In the genomic region with DNA sequence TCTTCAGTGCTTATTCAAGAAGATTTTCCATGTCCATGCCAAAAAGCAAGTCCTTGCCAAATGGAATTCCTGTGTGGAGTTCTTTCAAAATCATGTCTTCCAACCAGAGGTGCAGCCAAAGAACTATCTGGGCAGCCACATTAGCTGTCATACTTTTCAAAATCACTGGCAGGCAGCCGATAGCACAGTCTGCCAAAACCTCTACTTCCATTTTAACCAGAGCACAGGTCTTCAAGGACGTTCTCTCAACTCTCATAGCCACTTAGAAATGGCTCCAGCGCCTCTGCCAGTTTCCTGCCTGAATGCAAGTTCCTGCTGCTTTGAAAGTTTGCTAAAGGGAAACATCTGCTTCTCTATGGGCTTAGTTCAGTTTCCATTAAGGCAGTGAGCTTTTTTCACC, we compare ENCODE assay signal across 12 cellular contexts.
DNase-seq lines count a peak whose midpoint lies in the region; ATAC-seq, FAIRE-seq and TF ChIP-seq lines count a peak whose summit lies in the region.
"Had no signal": no experiment of that assay in that cellular context is flagged by ENCODE, and none has a peak within 500 bp of the region (broad histone marks: within the 10 kb centered on the region; RNA-seq: fewer than 3 reads in every experiment).

No MANE protein-coding gene starts in this region.

- no peaks in the 10 kb centered on the region for H3K27me3 ChIP-seq in SU-DHL-6 (ENCODE audit: low read length)
- H3K27me3 ChIP-seq in pancreas, result no peaks in the 10 kb centered on the region
- no peaks in the 10 kb centered on the region for H3K27me3 ChIP-seq in brain microvascular endothelial cell (replicated peaks)

- H3K4me3 ChIP-seq in SU-DHL-6 (ENCODE audit: insufficient read depth, low read length, poor library complexity, severe bottlenecking), result no peak overlapping the region
- H3K4me3 ChIP-seq in pancreas, result no peak overlapping the region
- H3K4me3 ChIP-seq in brain microvascular endothelial cell (ENCODE audit: low read depth, low read length), result no peak overlapping the region

- no peak overlapping the region for H3K9ac ChIP-seq in SU-DHL-6 (ENCODE audit: low read length)

- H3F3A ChIP-seq in SU-DHL-6 (ENCODE audit: insufficient read depth), result no peaks in the 10 kb centered on the region

- peak overlapping the region; percentile 54 for H2AFZ ChIP-seq in SU-DHL-6 (ENCODE audit: low read depth, low read length, severe bottlenecking)

- peak; percentile 97 for ATAC-seq in Right ventricle myocardium inferior
- peak; percentile 91 to 99 (median 96) for ATAC-seq in pancreas
- ATAC-seq in HG03432 (IDR thresholded peaks at IDR 0.05; ENCODE audit: unreplicated experiment), result no peak
- ATAC-seq: natural killer cell treated with Interleukin-12 subunit alpha and Interleukin-12 subunit beta and Interleukin-15 and Interleukin-18, amount 100 ng/mL, for 72 hours had no signal

- no peak overlapping the region for H3K27ac ChIP-seq in SU-DHL-6 (ENCODE audit: low read depth, low read length)
- no peak overlapping the region for H3K27ac ChIP-seq in pancreas
- no peak overlapping the region for H3K27ac ChIP-seq in brain microvascular endothelial cell

- H3K9me3 ChIP-seq in SU-DHL-6 (ENCODE audit: insufficient read depth, low read length) (no peaks in the 10 kb centered on the region), pancreas (no peaks in the 10 kb centered on the region)

- in situ Hi-C loops in brain microvascular endothelial cell (cut with HindIII; ENCODE audit: low pct_ligation_motif_present, low sequenced_read_pairs), result no loop called here

- H3K79me2 ChIP-seq in SU-DHL-6 (ENCODE audit: insufficient read depth, low read length), result no peaks in the 10 kb centered on the region

- H3K9me2 ChIP-seq in SU-DHL-6 (replicated peaks; ENCODE audit: insufficient read depth, low read length), result no peaks in the 10 kb centered on the region

- H3K4me2 ChIP-seq in SU-DHL-6 (ENCODE audit: low read depth, low read length, poor library complexity, severe bottlenecking), result no peak overlapping the region

- TF ChIP-seq CTCF in SU-DHL-6 (IDR thresholded peaks at IDR 0.05; ENCODE audit: insufficient read depth, low read length, poor library complexity, severe bottlenecking), result no peak
- no peak for TF ChIP-seq CTCF in pancreas (IDR thresholded peaks at IDR 0.05)
- no peak for TF ChIP-seq CTCF in brain microvascular endothelial cell (IDR thresholded peaks at IDR 0.05; ENCODE audit: low read depth, low read length, missing control alignments)

- H4K20me1 ChIP-seq in SU-DHL-6 (ENCODE audit: low read depth, low read length), result no peaks in the 10 kb centered on the region

- FAIRE-seq in pancreas (lab: Jason Lieb, UNC), result peak; percentile 54

- DNase-seq in EH (ENCODE audit: low read depth), result peak; percentile 54
- peak; percentile 75 for DNase-seq in Right ventricle myocardium inferior (ENCODE audit: missing footprints)
- DNase-seq in pancreas, result peak; percentile 43 to 82 (median 76)
- no peak for DNase-seq in brain microvascular endothelial cell
- DNase-seq in D341Med (ENCODE audit: low spot score), result no peak
- DNase-seq in activated gamma-delta T cell (lab: John Stamatoyannopoulos, UW), result no peak
- DNase-seq: activated gamma-delta T cell treated with Interleukin-2 at 50 U/mL for 16 hours, COR-L47, NCI-H526 had no signal

- no peaks in the 10 kb centered on the region for H3K36me3 ChIP-seq in SU-DHL-6 (ENCODE audit: low read length)
- H3K36me3 ChIP-seq in pancreas, result no peaks in the 10 kb centered on the region
- no peaks in the 10 kb centered on the region for H3K36me3 ChIP-seq in brain microvascular endothelial cell (replicated peaks)

- intact Hi-C loops in Right ventricle myocardium inferior (cut with DNase I), result no loop called here
- intact Hi-C loops in pancreas (cut with DNase I), result no loop called here

- H3K4me1 ChIP-seq in pancreas, result peaks cover 0 to 7% (median 2%) of the 10 kb centered on the region in 3 donors

- WGBS in pancreas, 2 donors, result 3 to 5% methylated on average over 3 of the region's 3 CpGs

Comparison
In these comparisons a context has a peak if more than half of its experiments do, and no peak if none do; other contexts are left out.
1. DNase-seq: peak in EH (single experiment), Right ventricle myocardium inferior (single experiment) and pancreas (6 of 6); none in brain microvascular endothelial cell (single experiment), D341Med (single experiment) and activated gamma-delta T cell (single experiment).